Comparison of ENCODE assay signal across 9 cellular contexts in genomic region chr9:137129456-137130175, GRCh38. TPM values are rescaled to one million over a fixed set of nuclear protein-coding genes. Genes with fewer than 3 reads are reported as not detected.
A peak's percentile ranks its signal among the peaks of the same experiment; 100 is the strongest.
DNase-seq lines count a peak whose midpoint lies in the region; ATAC-seq lines count a peak whose summit lies in the region.
"Had no signal": no experiment of that assay in that cellular context is flagged by ENCODE, and none has a peak within 500 bp of the region (broad histone marks: within the 10 kb centered on the region; RNA-seq: fewer than 3 reads in every experiment).

No MANE protein-coding gene starts in this region.

- H2BK15ac ChIP-seq in mesendoderm (replicated peaks; ENCODE audit: low read depth): no peak overlapping the region

- H3K23ac ChIP-seq in mesendoderm (ENCODE audit: low read length): no peak overlapping the region

- peaks cover 3% of the 10 kb centered on the region for H3K79me1 ChIP-seq in mesendoderm (ENCODE audit: low read length)

- WGBS in mesendoderm (ENCODE audit: extremely low coverage, insufficient coverage, low lambda C conversion rate): no CpG with 5 or more reads among the region's 86 CpGs

- peaks cover 11 to 20% of the 10 kb centered on the region in 2 donors for H3K27me3 Mint-ChIP-seq in CD8-positive, alpha-beta memory T cell
- peaks cover 7% of the 10 kb centered on the region for H3K27me3 Mint-ChIP-seq in activated CD8-positive, alpha-beta memory T cell treated with anti-CD3 and anti-CD28 coated beads, Interleukin-2, amount 10 ng/mL, durations not matched to agents 7 days and 5 days

- peak overlapping the region; percentile 79 to 99 (median 88) for H3K4me3 Mint-ChIP-seq in CD8-positive, alpha-beta memory T cell
- peak overlapping the region; percentile 83 for H3K4me3 Mint-ChIP-seq in activated CD8-positive, alpha-beta memory T cell treated with anti-CD3 and anti-CD28 coated beads, Interleukin-2, amount 10 ng/mL, durations not matched to agents 7 days and 5 days

- H2BK120ac ChIP-seq in mesendoderm (ENCODE audit: low read depth, low read length): no peak overlapping the region

- no peaks in the 10 kb centered on the region for H3K79me2 ChIP-seq in mesendoderm (ENCODE audit: control insufficient read depth, insufficient read depth, low read length)

- H3K36me3 ChIP-seq in CD8-positive, alpha-beta memory T cell (ENCODE audit: insufficient read depth, low read length): no peaks in the 10 kb centered on the region
- H3K36me3 ChIP-seq in endocrine pancreas (ENCODE audit: control insufficient read depth, insufficient read depth, low read length) (no peaks in the 10 kb centered on the region), mesendoderm (ENCODE audit: control insufficient read depth, insufficient read depth, low read length) (no peaks in the 10 kb centered on the region)

- H3K27me3 ChIP-seq in CD8-positive, alpha-beta memory T cell (ENCODE audit: insufficient read depth, low read length, poor library complexity, severe bottlenecking): no peaks in the 10 kb centered on the region
- H3K27me3 ChIP-seq in endocrine pancreas (ENCODE audit: control insufficient read depth, insufficient read depth, low read length): no peaks in the 10 kb centered on the region
- no peaks in the 10 kb centered on the region for H3K27me3 ChIP-seq in mesendoderm (ENCODE audit: insufficient read depth, low read length, poor library complexity)

- H3K4me3 ChIP-seq in CD8-positive, alpha-beta memory T cell (ENCODE audit: low read length): peak overlapping the region; percentile 78
- H3K4me3 ChIP-seq in endocrine pancreas (ENCODE audit: control insufficient read depth, insufficient read depth, low read length) (no peak overlapping the region), mesendoderm (ENCODE audit: low read length) (peak overlapping the region; percentile 91)

- ATAC-seq in GM19467 (IDR thresholded peaks at IDR 0.05; ENCODE audit: unreplicated experiment): peak; percentile 74
- ATAC-seq in activated CD8-positive, alpha-beta memory T cell treated with anti-CD3 and anti-CD28 coated beads, Interleukin-2, amount 10 ng/mL, durations not matched to agents 7 days and 5 days: peak; percentile 94

- peak overlapping the region; percentile 97 for H3K56ac ChIP-seq in mesendoderm (ENCODE audit: low read length)

- H3K27ac Mint-ChIP-seq in CD8-positive, alpha-beta memory T cell: peak overlapping the region; percentile 68 to 98 (median 88)
- peak overlapping the region; percentile 81 for H3K27ac Mint-ChIP-seq in activated CD8-positive, alpha-beta memory T cell treated with anti-CD3 and anti-CD28 coated beads, Interleukin-2, amount 10 ng/mL, durations not matched to agents 7 days and 5 days

- peak overlapping the region; percentile 61 for H3K4ac ChIP-seq in mesendoderm (ENCODE audit: low read depth, low read length)

- H3K9ac ChIP-seq in endocrine pancreas (ENCODE audit: control insufficient read depth, insufficient read depth, low read length) (peak overlapping the region; percentile 79), mesendoderm (ENCODE audit: low read length) (peak overlapping the region; percentile 95)

- peak overlapping the region; percentile 47 for H3K4me2 ChIP-seq in mesendoderm (ENCODE audit: low read length)

- H4K8ac ChIP-seq in mesendoderm (ENCODE audit: low read depth, low read length): peak overlapping the region; percentile 93

- CTCF ChIA-PET in CD8-positive, alpha-beta memory T cell (lab: Charles Lee): interaction anchor here (0.9 to 2.9 kb wide), 9 partner anchors 12 to 126 kb away, joined by 3 to 14 read pairs (median 6); partner anchors contain the start of genes ANAPC2, MAN1B1, NELFB and RNF224
- CTCF ChIA-PET in activated CD8-positive, alpha-beta memory T cell treated with anti-CD3 and anti-CD28 coated beads, Interleukin-2, amount 10 ng/mL, durations not matched to agents 7 days and 5 days (lab: Charles Lee): interaction anchor here (0.6 to 6.6 kb wide), 25 partner anchors 8 to 403 kb away, joined by 3 to 32 read pairs (median 5); partner anchors contain the start of genes AJM1, ANAPC2, CYSRT1 and DPP7

- H3K27ac ChIP-seq in CD8-positive, alpha-beta memory T cell (ENCODE audit: low read depth, low read length): peak overlapping the region; percentile 81
- H3K27ac ChIP-seq in mesendoderm (ENCODE audit: low read depth, low read length): no peak overlapping the region

- peaks cover 27 to 36% (median 30%) of the 10 kb centered on the region in 3 donors for H3K4me1 Mint-ChIP-seq in CD8-positive, alpha-beta memory T cell
- H3K4me1 Mint-ChIP-seq in activated CD8-positive, alpha-beta memory T cell treated with anti-CD3 and anti-CD28 coated beads, Interleukin-2, amount 10 ng/mL, durations not matched to agents 7 days and 5 days: peaks cover 28% of the 10 kb centered on the region

- no peak overlapping the region for H4K5ac ChIP-seq in mesendoderm (ENCODE audit: low read length)

- no peaks in the 10 kb centered on the region for H3K9me3 ChIP-seq in CD8-positive, alpha-beta memory T cell (ENCODE audit: low read length)
- H3K9me3 ChIP-seq in endocrine pancreas (ENCODE audit: control insufficient read depth, low read length): no peaks in the 10 kb centered on the region

- peaks cover 25% of the 10 kb centered on the region for H3K4me1 ChIP-seq in CD8-positive, alpha-beta memory T cell (ENCODE audit: insufficient read depth, low read length)
- H3K4me1 ChIP-seq in endocrine pancreas (ENCODE audit: control insufficient read depth, insufficient read depth, low read length): no peaks in the 10 kb centered on the region
- H3K4me1 ChIP-seq in mesendoderm (ENCODE audit: control insufficient read depth, low read depth, low read length): no peaks in the 10 kb centered on the region

- POLR2A ChIA-PET in CD8-positive, alpha-beta memory T cell (lab: Charles Lee): interaction anchor here (0.6 to 1.9 kb wide), 16 partner anchors 16 to 329 kb away, joined by 3 to 13 read pairs (median 4); partner anchors contain the start of genes MAN1B1, RNF208, TPRN and TUBB4B

- DNase-seq in CD8-positive, alpha-beta memory T cell: peak; percentile 78 to 92 (median 89)
- DNase-seq in HT-29 (ENCODE audit: low spot score) (peak; percentile 85), NOMO-1 (lab: John Stamatoyannopoulos, UW; ENCODE audit: unreplicated experiment in 2 of 2) (peak; percentile 94 to 96), mesendoderm (peak; percentile 91)
- peak; percentile 94 for DNase-seq in activated CD8-positive, alpha-beta memory T cell treated with anti-CD3 and anti-CD28 coated beads, Interleukin-2, amount 10 ng/mL, durations not matched to agents 7 days and 5 days
- DNase-seq in stimulated activated CD8-positive, alpha-beta memory T cell treated with anti-CD3 and anti-CD28 coated beads, Interleukin-12 subunit alpha, Interleukin-12 subunit beta, amount 100 ng/mL, for 24 hours (ENCODE audit: extremely low read depth): peak; percentile 73

- H3K9me3 Mint-ChIP-seq in CD8-positive, alpha-beta memory T cell: peaks cover 0 to 3% (median 0%) of the 10 kb centered on the region in 5 donors
- H3K9me3 Mint-ChIP-seq in activated CD8-positive, alpha-beta memory T cell treated with anti-CD3 and anti-CD28 coated beads, Interleukin-2, amount 10 ng/mL, durations not matched to agents 7 days and 5 days (ENCODE audit: low read depth): no peaks in the 10 kb centered on the region

- H3K18ac ChIP-seq in mesendoderm (ENCODE audit: low read length): peak overlapping the region; percentile 78

- no peak overlapping the region for H2AK5ac ChIP-seq in mesendoderm (ENCODE audit: low read length)

- no peak overlapping the region for H2BK5ac ChIP-seq in mesendoderm (ENCODE audit: low read length)

- peaks cover 0 to 6% (median 0%) of the 10 kb centered on the region in 3 donors for H3K36me3 Mint-ChIP-seq in CD8-positive, alpha-beta memory T cell
- H3K36me3 Mint-ChIP-seq in activated CD8-positive, alpha-beta memory T cell treated with anti-CD3 and anti-CD28 coated beads, Interleukin-2, amount 10 ng/mL, durations not matched to agents 7 days and 5 days: peaks cover 5% of the 10 kb centered on the region

RNA-seq across cellular contexts. Expression of gene GRIN1, which starts 9.3 kb away (rescaled TPM):
- total RNA-seq in CD8-positive, alpha-beta memory T cell: not detected
- not detected for polyA plus RNA-seq in CD8-positive, alpha-beta memory T cell
- 0.39 and 3.0 TPM in 2 replicates for total RNA-seq in HT-29 (2014; rRNA removed; shearing (Covaris generic))
- not detected for total RNA-seq in activated CD8-positive, alpha-beta memory T cell treated with anti-CD3 and anti-CD28 coated beads, Interleukin-2, amount 10 ng/mL, durations not matched to agents 7 days and 5 days
- 0.14 TPM for polyA plus RNA-seq in mesendoderm (2013, experiment 1 of 2)
- 0.08 TPM for polyA plus RNA-seq in mesendoderm (2013, experiment 2 of 2)
- total RNA-seq: subcutaneous adipose tissue had no signal

RNA-seq across cellular contexts. Expression of gene DPP7, which starts 15.1 kb away (rescaled TPM):
- 100 to 1,000 TPM; 294 to 308 TPM for total RNA-seq in CD8-positive, alpha-beta memory T cell
- 158 TPM for polyA plus RNA-seq in CD8-positive, alpha-beta memory T cell
- 290 and 324 TPM in 2 replicates for total RNA-seq in HT-29 (2014; rRNA removed; shearing (Covaris generic))
- 100 to 1,000 TPM; 271 to 321 TPM for total RNA-seq in activated CD8-positive, alpha-beta memory T cell treated with anti-CD3 and anti-CD28 coated beads, Interleukin-2, amount 10 ng/mL, durations not matched to agents 7 days and 5 days
- polyA plus RNA-seq in mesendoderm (2013, experiment 1 of 2): 2.1 TPM
- polyA plus RNA-seq in mesendoderm (2013, experiment 2 of 2): 2.4 TPM

RNA-seq across cellular contexts. Expression of gene LRRC26, which starts 40.2 kb away (rescaled TPM):
- not detected for total RNA-seq in CD8-positive, alpha-beta memory T cell
- polyA plus RNA-seq in CD8-positive, alpha-beta memory T cell: not detected
- total RNA-seq in HT-29 (2014; rRNA removed; shearing (Covaris generic)): 0.43 and 0.44 TPM in 2 replicates
- total RNA-seq in activated CD8-positive, alpha-beta memory T cell treated with anti-CD3 and anti-CD28 coated beads, Interleukin-2, amount 10 ng/mL, durations not matched to agents 7 days and 5 days: under 1 TPM in 1 of 2 experiments, not detected in 1; 0.30 TPM
- 0.08 TPM for polyA plus RNA-seq in mesendoderm (2013, experiment 1 of 2)
- polyA plus RNA-seq in mesendoderm (2013, experiment 2 of 2): 0.07 TPM
- total RNA-seq: subcutaneous adipose tissue had no signal

RNA-seq across cellular contexts. Expression of gene TMEM210, which starts 42.2 kb away (rescaled TPM):
- total RNA-seq in CD8-positive, alpha-beta memory T cell: not detected
- polyA plus RNA-seq in CD8-positive, alpha-beta memory T cell: not detected
- not detected in 2 replicates for total RNA-seq in HT-29 (2014; rRNA removed; shearing (Covaris generic))
- not detected for total RNA-seq in activated CD8-positive, alpha-beta memory T cell treated with anti-CD3 and anti-CD28 coated beads, Interleukin-2, amount 10 ng/mL, durations not matched to agents 7 days and 5 days
- not detected for polyA plus RNA-seq in mesendoderm (2013, experiment 1 of 2)
- not detected for polyA plus RNA-seq in mesendoderm (2013, experiment 2 of 2)
- total RNA-seq: subcutaneous adipose tissue had no signal

RNA-seq across cellular contexts. Expression of gene MAN1B1, which starts 42.8 kb away (rescaled TPM):
- 10 to 100 TPM; 31.9 to 32.7 TPM for total RNA-seq in CD8-positive, alpha-beta memory T cell
- polyA plus RNA-seq in CD8-positive, alpha-beta memory T cell: 39.3 TPM
- total RNA-seq in HT-29 (2014; rRNA removed; shearing (Covaris generic)): 82.2 and 104 TPM in 2 replicates
- total RNA-seq in activated CD8-positive, alpha-beta memory T cell treated with anti-CD3 and anti-CD28 coated beads, Interleukin-2, amount 10 ng/mL, durations not matched to agents 7 days and 5 days: 10 to 100 TPM; 43.8 to 60.6 TPM
- polyA plus RNA-seq in mesendoderm (2013, experiment 1 of 2): 17.9 TPM
- 17.2 TPM for polyA plus RNA-seq in mesendoderm (2013, experiment 2 of 2)
